17 cellular contexts compared by ENCODE assay signal in the genomic region with DNA sequence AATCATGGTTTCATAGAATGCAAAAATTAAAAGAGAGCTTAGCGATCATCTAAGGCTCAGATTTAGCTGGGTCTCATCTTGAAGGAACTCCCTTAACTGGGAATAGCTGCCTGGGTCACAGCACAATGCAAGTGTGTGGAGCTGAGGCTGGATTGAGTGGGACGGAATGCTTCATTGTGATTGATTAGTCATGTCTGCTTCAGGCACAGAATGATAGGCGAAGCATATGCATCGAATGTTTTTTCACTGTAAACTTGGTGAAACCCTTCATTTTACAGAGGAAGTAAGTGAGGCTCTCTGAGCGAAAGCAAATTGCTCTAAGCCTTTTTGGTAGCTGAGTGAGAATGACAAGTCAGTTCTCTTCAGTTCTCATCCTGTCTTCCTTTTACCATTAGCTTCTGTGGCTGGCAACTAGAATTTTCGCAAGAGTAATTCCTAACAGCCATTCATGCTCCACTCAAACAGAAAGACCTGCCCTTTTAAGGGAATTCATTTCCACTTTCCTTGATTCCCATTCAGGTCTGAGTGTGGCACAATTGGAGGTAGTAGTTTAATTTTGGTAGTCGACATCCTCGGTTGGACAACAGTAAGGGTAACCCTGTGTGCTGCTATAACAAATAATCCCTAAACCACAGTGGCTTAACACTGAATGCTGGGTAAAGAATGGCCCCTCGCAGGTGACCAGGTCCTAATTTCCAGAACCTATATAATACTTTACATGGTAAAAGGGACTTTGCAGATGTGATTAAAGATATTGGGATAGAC.
A peak's percentile ranks its signal among the peaks of the same experiment; 100 is the strongest.
DNase-seq lines count a peak whose midpoint lies in the region; ATAC-seq, FAIRE-seq and TF ChIP-seq lines count a peak whose summit lies in the region.
"Had no signal": no experiment of that assay in that cellular context is flagged by ENCODE, and none has a peak within 500 bp of the region (broad histone marks: within the 10 kb centered on the region; RNA-seq: fewer than 3 reads in every experiment).

No MANE protein-coding gene starts in this region.

- TF ChIP-seq RAD21 in HepG2 (CRISPR knock-in tag; IDR thresholded peaks at IDR 0.05) = no peak
- no peak for TF ChIP-seq RAD21 in GM12878 (IDR thresholded peaks at IDR 0.05; ENCODE audit: insufficient read depth, low read depth, low read length)

- H3K27ac ChIP-seq in HepG2 (ENCODE audit: extremely low read length, insufficient read depth, low read length) (no peak overlapping the region), right lobe of liver (no peak overlapping the region), GM12878 (ENCODE audit: control insufficient read depth, insufficient read depth) (no peak overlapping the region)
- H3K27ac ChIP-seq: 22Rv1, GM23248 had no signal

- H3K4me1 ChIP-seq in HepG2 (ENCODE audit: insufficient read depth, low read length) (no peaks in the 10 kb centered on the region), right lobe of liver (no peaks in the 10 kb centered on the region), GM12878 (ENCODE audit: control insufficient read depth, insufficient read depth, low read length) (no peaks in the 10 kb centered on the region; the same call in none of the 2 replicates)

- TF ChIP-seq EP300 in HepG2 (IDR thresholded peaks at IDR 0.05; ENCODE audit: low read depth in 2 of 2, low read length in 2 of 2) (no peak), HepG2 (CRISPR knock-in tag; IDR thresholded peaks at IDR 0.05; ENCODE audit: borderline replicate concordance) (no peak), GM12878 (IDR thresholded peaks at IDR 0.05; ENCODE audit: borderline replicate concordance in 1 of 2, control insufficient read depth in 1 of 2, low read depth in 2 of 2, low read length in 2 of 2) (no peak)

- H2AFZ ChIP-seq in HepG2 (ENCODE audit: low read length) (no peak overlapping the region), GM12878 (ENCODE audit: control insufficient read depth, low read depth, low read length) (no peak overlapping the region)
- H2AFZ ChIP-seq: GM23248 had no signal

- H3K36me3 ChIP-seq in HepG2 (replicated peaks in 1 of 2; ENCODE audit: control insufficient read depth in 1 of 2, insufficient read depth in 2 of 2, low read length in 2 of 2) (no peaks in the 10 kb centered on the region), right lobe of liver (no peaks in the 10 kb centered on the region), GM12878 (ENCODE audit: control insufficient read depth in 2 of 2, insufficient read depth in 2 of 2, low read length in 1 of 2) (no peaks in the 10 kb centered on the region)

- BruUV-seq in HepG2 (replicated peaks; lab: Mats Ljungman, UMichigan) (no TSS peak), GM12878 (replicated peaks; lab: Mats Ljungman, UMichigan) (no TSS peak)

- H3K36me3 Mint-ChIP-seq in stimulated activated effector memory CD8-positive, alpha-beta T cell treated with anti-CD3 and anti-CD28 coated beads, Interleukin-12 subunit alpha, Interleukin-12 subunit beta, amount 100 ng/mL, for 72 hours = no peaks in the 10 kb centered on the region

- no peak overlapping the region for H3K4me2 ChIP-seq in HepG2 (ENCODE audit: low read depth, low read length)
- H3K4me2 ChIP-seq in GM12878 (ENCODE audit: control insufficient read depth, insufficient read depth) = no peak overlapping the region

- H3K79me2 ChIP-seq in HepG2 (ENCODE audit: insufficient read depth, low read length) = no peaks in the 10 kb centered on the region
- no peaks in the 10 kb centered on the region for H3K79me2 ChIP-seq in GM12878 (ENCODE audit: control insufficient read depth, insufficient read depth, low read length)

- no peaks in the 10 kb centered on the region for H3K4me1 Mint-ChIP-seq in stimulated activated effector memory CD8-positive, alpha-beta T cell treated with anti-CD3 and anti-CD28 coated beads, Interleukin-12 subunit alpha, Interleukin-12 subunit beta, amount 100 ng/mL, for 72 hours

- H3K9ac ChIP-seq in HepG2 (ENCODE audit: insufficient read depth, low read depth, low read length) = no peak overlapping the region
- no peak overlapping the region for H3K9ac ChIP-seq in GM12878 (ENCODE audit: control insufficient read depth, insufficient read depth, low read length)
- H3K9ac ChIP-seq: GM23248 had no signal

- FAIRE-seq in HepG2 (lab: Jason Lieb, UNC) (no peak), GM12878 (lab: Jason Lieb, UNC) (no peak)

- H3K27ac Mint-ChIP-seq in stimulated activated effector memory CD8-positive, alpha-beta T cell treated with anti-CD3 and anti-CD28 coated beads, Interleukin-12 subunit alpha, Interleukin-12 subunit beta, amount 100 ng/mL, for 72 hours = no peak overlapping the region
- H3K27ac Mint-ChIP-seq: CD4-positive, alpha-beta T cell had no signal

- POLR2A ChIA-PET in HepG2 (lab: Yijun Ruan, JAX) = no interaction called here
- POLR2A ChIA-PET in GM12878 (lab: Charles Lee) = no interaction called here

- H3K9me3 Mint-ChIP-seq in stimulated activated effector memory CD8-positive, alpha-beta T cell treated with anti-CD3 and anti-CD28 coated beads, Interleukin-12 subunit alpha, Interleukin-12 subunit beta, amount 100 ng/mL, for 72 hours = no peaks in the 10 kb centered on the region
- H3K9me3 Mint-ChIP-seq: CD4-positive, alpha-beta T cell had no signal

- CTCF ChIA-PET in HepG2 (lab: Yijun Ruan, JAX; ENCODE audit: low intra/inter-chr PET ratio, low total read pairs) = no interaction called here
- CTCF ChIA-PET in GM12878 (lab: Yijun Ruan, JAX) = no interaction called here

- H3K4me3 ChIP-seq in HepG2 (replicated peaks in 1 of 3; ENCODE audit: insufficient read depth in 1 of 3, low read depth in 2 of 3, low read length in 3 of 3) (no peak overlapping the region), right lobe of liver (no peak overlapping the region), GM12878 (no peak overlapping the region)
- H3K4me3 ChIP-seq: GM23248 had no signal

- RAD21 ChIA-PET in GM12878 (lab: Charles Lee; ENCODE audit: unreplicated experiment) = no interaction called here

- H3K27me3 ChIP-seq in HepG2 (ENCODE audit: control insufficient read depth in 1 of 2, insufficient read depth in 2 of 2, low read length in 2 of 2) = peaks cover 0 to 27% of the 10 kb centered on the region in 2 experiments; a peak in 2 of 5 replicates
- no peaks in the 10 kb centered on the region for H3K27me3 ChIP-seq in right lobe of liver
- no peaks in the 10 kb centered on the region; a peak in 1 of 4 replicates for H3K27me3 ChIP-seq in GM12878 (replicated peaks in 1 of 2; ENCODE audit: control insufficient read depth in 2 of 2, insufficient read depth in 2 of 2, low read length in 1 of 2)

- in situ Hi-C loops in HepG2 (cut with HindIII; ENCODE audit: extremely low pct_ligation_motif_present, low pct_unique_long_range_greater_than_20kb) = no loop called here
- in situ Hi-C loops in GM12878 (cut with MboI) = no loop called here

- DNase-seq in HepG2 (ENCODE audit: low spot score) (no peak), right lobe of liver (no peak), GM12878 (ENCODE audit: low read depth, low spot score) (no peak), left kidney (ENCODE audit: low read depth, low spot score) (peak; percentile 86), KG1 (lab: John Stamatoyannopoulos, UW) (no peak)
- no peak for DNase-seq in activated T-cell treated with anti-CD3 and anti-CD28 coated beads, Interleukin-2, amount 50 U/mL, for 1 hour
- DNase-seq in stimulated activated effector memory CD8-positive, alpha-beta T cell treated with anti-CD3 and anti-CD28 coated beads, Interleukin-12 subunit alpha, Interleukin-12 subunit beta, amount 100 ng/mL, for 72 hours (ENCODE audit: low spot score in 2 of 2) = no peak
- DNase-seq: Calu3; CD4-positive, alpha-beta T cell; DMS 273 treated with DMSO at 0.1 percent for 48 hours; DMS79; EL; GDM1; GM23248; H7; Kasumi-1 had no signal

- H4K20me1 ChIP-seq in HepG2 (ENCODE audit: insufficient read depth, low read length) = no peaks in the 10 kb centered on the region
- H4K20me1 ChIP-seq in GM12878 (ENCODE audit: control insufficient read depth, insufficient read depth) = no peaks in the 10 kb centered on the region

- intact Hi-C loops in HepG2 (cut with micrococcal nuclease; ENCODE audit: unreplicated experiment) = no loop called here
- intact Hi-C loops in right lobe of liver (cut with DNase I) = no loop called here
- intact Hi-C loops in GM12878 (cut with micrococcal nuclease; ENCODE audit: unreplicated experiment) = no loop called here

- H3K9me3 ChIP-seq in HepG2 (ENCODE audit: low read length) = no peaks in the 10 kb centered on the region
- H3K9me3 ChIP-seq in right lobe of liver = no peaks in the 10 kb centered on the region
- no peaks in the 10 kb centered on the region for H3K9me3 ChIP-seq in GM12878 (replicated peaks; ENCODE audit: control insufficient read depth, insufficient read depth, low read length)

- SMC1A ChIA-PET in GM12878 (lab: Charles Lee; ENCODE audit: uncharacterized antibody, unreplicated experiment) = no interaction called here

- H3K4me3 Mint-ChIP-seq in stimulated activated effector memory CD8-positive, alpha-beta T cell treated with anti-CD3 and anti-CD28 coated beads, Interleukin-12 subunit alpha, Interleukin-12 subunit beta, amount 100 ng/mL, for 72 hours = no peak overlapping the region
- H3K4me3 Mint-ChIP-seq: CD4-positive, alpha-beta T cell had no signal

- TF ChIP-seq CTCF in HepG2 (CRISPR knock-in tag; IDR thresholded peaks at IDR 0.05) (no peak), right lobe of liver (IDR thresholded peaks at IDR 0.05) (no peak), GM12878 (IDR thresholded peaks at IDR 0.05 in 2 of 3, conservative IDR thresholded peaks at IDR 0.05 in 1 of 3; ENCODE audit: control insufficient read depth in 2 of 3, extremely low read depth in 1 of 3, insufficient read depth in 1 of 3, low read depth in 3 of 3, low read length in 3 of 3) (no peak)

- 33% methylated on average over 9 of the region's 9 CpGs for WGBS in HepG2 (ENCODE audit: low lambda C conversion rate)
- WGBS in right lobe of liver (ENCODE audit: insufficient coverage, low coverage, low lambda C conversion rate, missing lambda C conversion rate) = 79% methylated on average over 9 of the region's 9 CpGs
- 39% methylated on average over 9 of the region's 9 CpGs for WGBS in GM12878 (ENCODE audit: insufficient coverage, insufficient replicate concordance, low lambda C conversion rate, missing lambda C conversion rate)

- no peak for TF ChIP-seq POLR2A in HepG2 (IDR thresholded peaks at IDR 0.05; ENCODE audit: insufficient read depth in 1 of 2, low read depth in 2 of 2, low read length in 2 of 2)
- TF ChIP-seq POLR2A in right lobe of liver (IDR thresholded peaks at IDR 0.05) = no peak
- TF ChIP-seq POLR2A in GM12878 (IDR thresholded peaks at IDR 0.05; ENCODE audit: low read depth, low read length) = no peak

- ATAC-seq in HepG2 (no peak), right lobe of liver (no peak), GM12878 (no peak)
- ATAC-seq in stimulated activated effector memory CD8-positive, alpha-beta T cell treated with anti-CD3 and anti-CD28 coated beads, Interleukin-12 subunit alpha, Interleukin-12 subunit beta, amount 100 ng/mL, for 72 hours = no peak

TF ChIP-seq in HepG2, 621 proteins besides CTCF, POLR2A, EP300 and RAD21 (continues in another document):
- TF ChIP-seq ZMYM3 (CRISPR knock-in tag; IDR thresholded peaks at IDR 0.05) (no peak), ZNF12 (CRISPR knock-in tag; IDR thresholded peaks at IDR 0.05) (peak; percentile 87; the same call in 1 of the 2 replicates)
